Comparison of ENCODE assay signal across 1 cellular context in genomic region chr1:1357871-1358432, GRCh38.
TF ChIP-seq lines count a peak whose summit lies in the region.

No MANE protein-coding gene starts in this region.

TF ChIP-seq in HepG2, 621 proteins besides CTCF, POLR2A, EP300 and RAD21 (continued from another document and continues in another):
- TF ChIP-seq ZFP91 (CRISPR knock-in tag; IDR thresholded peaks at IDR 0.05; ENCODE audit: borderline replicate concordance) (no peak), SRY (CRISPR knock-in tag; IDR thresholded peaks at IDR 0.05) (0 out of 2 replicates have a peak, but pooled peaks have one; percentile 26), GATAD1 (CRISPR knock-in tag; IDR thresholded peaks at IDR 0.05) (no peak), KLF11 (CRISPR knock-in tag; IDR thresholded peaks at IDR 0.05) (no peak), ATF5 (CRISPR knock-in tag; IDR thresholded peaks at IDR 0.05; ENCODE audit: low read depth) (no peak), SCMH1 (CRISPR knock-in tag; IDR thresholded peaks at IDR 0.05; ENCODE audit: borderline replicate concordance) (no peak), ZNF766 (CRISPR knock-in tag; IDR thresholded peaks at IDR 0.05; ENCODE audit: borderline replicate concordance) (no peak), POLR2G (IDR thresholded peaks at IDR 0.05; ENCODE audit: low read depth, low read length) (0 out of 2 replicates have a peak, but pooled peaks have one; percentile 34), RAD51 (IDR thresholded peaks at IDR 0.05; ENCODE audit: borderline replicate concordance) (no peak), RBM39 (IDR thresholded peaks at IDR 0.05; ENCODE audit: low read depth, low read length, poor library complexity, severe bottlenecking) (peak; percentile 26), YY1 (IDR thresholded peaks at IDR 0.05; ENCODE audit: insufficient read depth, insufficient replicate concordance, low read depth, low read length) (no peak), ZBTB21 (CRISPR knock-in tag; IDR thresholded peaks at IDR 0.05) (0 out of 2 replicates have a peak, but pooled peaks have one; percentile 36), CREM (IDR thresholded peaks at IDR 0.05) (no peak), CREM (CRISPR knock-in tag; IDR thresholded peaks at IDR 0.05) (no peak), MAFK (conservative IDR thresholded peaks at IDR 0.05 in 1 of 2, IDR thresholded peaks at IDR 0.05 in 1 of 2; ENCODE audit: low read length in 2 of 2) (peak; percentile 39 to 59; a peak in 3 of 4 replicates), CC2D1A (CRISPR knock-in tag; IDR thresholded peaks at IDR 0.05) (no peak), TCF7 (IDR thresholded peaks at IDR 0.05; ENCODE audit: low read depth) (no peak), ZNF496 (CRISPR knock-in tag; IDR thresholded peaks at IDR 0.05; ENCODE audit: insufficient replicate concordance) (no peak), NCOA1 (CRISPR knock-in tag; IDR thresholded peaks at IDR 0.05) (no peak), ASH2L (IDR thresholded peaks at IDR 0.05; ENCODE audit: insufficient read length, low read depth, low read length) (no peak), ZNF564 (CRISPR knock-in tag; IDR thresholded peaks at IDR 0.05) (no peak), BRF2 (CRISPR knock-in tag; IDR thresholded peaks at IDR 0.05) (no peak), TSC22D2 (CRISPR knock-in tag; IDR thresholded peaks at IDR 0.05; ENCODE audit: borderline replicate concordance) (no peak), TFDP2 (CRISPR knock-in tag; IDR thresholded peaks at IDR 0.05) (no peak), ZNF431 (CRISPR knock-in tag; IDR thresholded peaks at IDR 0.05; ENCODE audit: borderline replicate concordance, low read depth) (no peak), MEIS1 (CRISPR knock-in tag; IDR thresholded peaks at IDR 0.05; ENCODE audit: borderline replicate concordance) (no peak), DPF2 (CRISPR knock-in tag; IDR thresholded peaks at IDR 0.05; ENCODE audit: borderline replicate concordance, low read depth) (no peak), U2AF2 (IDR thresholded peaks at IDR 0.05; ENCODE audit: low read depth, low read length) (no peak), BATF2 (CRISPR knock-in tag; IDR thresholded peaks at IDR 0.05) (no peak), ZNF543 (CRISPR knock-in tag; IDR thresholded peaks at IDR 0.05) (0 out of 2 replicates have a peak, but pooled peaks have one; percentile 37), GATAD2A (CRISPR knock-in tag; IDR thresholded peaks at IDR 0.05) (no peak), HDAC1 (CRISPR knock-in tag; IDR thresholded peaks at IDR 0.05) (no peak), DNMT1 (CRISPR knock-in tag; IDR thresholded peaks at IDR 0.05) (no peak), ZNF296 (CRISPR knock-in tag; conservative IDR thresholded peaks at IDR 0.05) (no peak), ZNF441 (CRISPR knock-in tag; IDR thresholded peaks at IDR 0.05; ENCODE audit: borderline replicate concordance) (no peak), ZKSCAN8 (CRISPR knock-in tag; IDR thresholded peaks at IDR 0.05; ENCODE audit: borderline replicate concordance) (no peak), HNRNPK (IDR thresholded peaks at IDR 0.05; ENCODE audit: low read depth, low read length, poor library complexity, severe bottlenecking) (no peak), ETV5 (CRISPR knock-in tag; IDR thresholded peaks at IDR 0.05; ENCODE audit: borderline replicate concordance) (no peak), SALL1 (CRISPR knock-in tag; IDR thresholded peaks at IDR 0.05) (no peak), SOX5 (CRISPR knock-in tag; IDR thresholded peaks at IDR 0.05; ENCODE audit: borderline replicate concordance) (no peak), PBX3 (CRISPR knock-in tag; IDR thresholded peaks at IDR 0.05; ENCODE audit: borderline replicate concordance) (no peak), ELF4 (CRISPR knock-in tag; IDR thresholded peaks at IDR 0.05; ENCODE audit: borderline replicate concordance) (no peak), FOSL1 (CRISPR knock-in tag; IDR thresholded peaks at IDR 0.05; ENCODE audit: borderline replicate concordance) (no peak), MTF1 (CRISPR knock-in tag; IDR thresholded peaks at IDR 0.05) (no peak), POLR2AphosphoS5 (IDR thresholded peaks at IDR 0.05; ENCODE audit: low read depth, low read length) (0 out of 2 replicates have a peak, but pooled peaks have one; percentile 19)
- TF ChIP-seq, protein P1, sequence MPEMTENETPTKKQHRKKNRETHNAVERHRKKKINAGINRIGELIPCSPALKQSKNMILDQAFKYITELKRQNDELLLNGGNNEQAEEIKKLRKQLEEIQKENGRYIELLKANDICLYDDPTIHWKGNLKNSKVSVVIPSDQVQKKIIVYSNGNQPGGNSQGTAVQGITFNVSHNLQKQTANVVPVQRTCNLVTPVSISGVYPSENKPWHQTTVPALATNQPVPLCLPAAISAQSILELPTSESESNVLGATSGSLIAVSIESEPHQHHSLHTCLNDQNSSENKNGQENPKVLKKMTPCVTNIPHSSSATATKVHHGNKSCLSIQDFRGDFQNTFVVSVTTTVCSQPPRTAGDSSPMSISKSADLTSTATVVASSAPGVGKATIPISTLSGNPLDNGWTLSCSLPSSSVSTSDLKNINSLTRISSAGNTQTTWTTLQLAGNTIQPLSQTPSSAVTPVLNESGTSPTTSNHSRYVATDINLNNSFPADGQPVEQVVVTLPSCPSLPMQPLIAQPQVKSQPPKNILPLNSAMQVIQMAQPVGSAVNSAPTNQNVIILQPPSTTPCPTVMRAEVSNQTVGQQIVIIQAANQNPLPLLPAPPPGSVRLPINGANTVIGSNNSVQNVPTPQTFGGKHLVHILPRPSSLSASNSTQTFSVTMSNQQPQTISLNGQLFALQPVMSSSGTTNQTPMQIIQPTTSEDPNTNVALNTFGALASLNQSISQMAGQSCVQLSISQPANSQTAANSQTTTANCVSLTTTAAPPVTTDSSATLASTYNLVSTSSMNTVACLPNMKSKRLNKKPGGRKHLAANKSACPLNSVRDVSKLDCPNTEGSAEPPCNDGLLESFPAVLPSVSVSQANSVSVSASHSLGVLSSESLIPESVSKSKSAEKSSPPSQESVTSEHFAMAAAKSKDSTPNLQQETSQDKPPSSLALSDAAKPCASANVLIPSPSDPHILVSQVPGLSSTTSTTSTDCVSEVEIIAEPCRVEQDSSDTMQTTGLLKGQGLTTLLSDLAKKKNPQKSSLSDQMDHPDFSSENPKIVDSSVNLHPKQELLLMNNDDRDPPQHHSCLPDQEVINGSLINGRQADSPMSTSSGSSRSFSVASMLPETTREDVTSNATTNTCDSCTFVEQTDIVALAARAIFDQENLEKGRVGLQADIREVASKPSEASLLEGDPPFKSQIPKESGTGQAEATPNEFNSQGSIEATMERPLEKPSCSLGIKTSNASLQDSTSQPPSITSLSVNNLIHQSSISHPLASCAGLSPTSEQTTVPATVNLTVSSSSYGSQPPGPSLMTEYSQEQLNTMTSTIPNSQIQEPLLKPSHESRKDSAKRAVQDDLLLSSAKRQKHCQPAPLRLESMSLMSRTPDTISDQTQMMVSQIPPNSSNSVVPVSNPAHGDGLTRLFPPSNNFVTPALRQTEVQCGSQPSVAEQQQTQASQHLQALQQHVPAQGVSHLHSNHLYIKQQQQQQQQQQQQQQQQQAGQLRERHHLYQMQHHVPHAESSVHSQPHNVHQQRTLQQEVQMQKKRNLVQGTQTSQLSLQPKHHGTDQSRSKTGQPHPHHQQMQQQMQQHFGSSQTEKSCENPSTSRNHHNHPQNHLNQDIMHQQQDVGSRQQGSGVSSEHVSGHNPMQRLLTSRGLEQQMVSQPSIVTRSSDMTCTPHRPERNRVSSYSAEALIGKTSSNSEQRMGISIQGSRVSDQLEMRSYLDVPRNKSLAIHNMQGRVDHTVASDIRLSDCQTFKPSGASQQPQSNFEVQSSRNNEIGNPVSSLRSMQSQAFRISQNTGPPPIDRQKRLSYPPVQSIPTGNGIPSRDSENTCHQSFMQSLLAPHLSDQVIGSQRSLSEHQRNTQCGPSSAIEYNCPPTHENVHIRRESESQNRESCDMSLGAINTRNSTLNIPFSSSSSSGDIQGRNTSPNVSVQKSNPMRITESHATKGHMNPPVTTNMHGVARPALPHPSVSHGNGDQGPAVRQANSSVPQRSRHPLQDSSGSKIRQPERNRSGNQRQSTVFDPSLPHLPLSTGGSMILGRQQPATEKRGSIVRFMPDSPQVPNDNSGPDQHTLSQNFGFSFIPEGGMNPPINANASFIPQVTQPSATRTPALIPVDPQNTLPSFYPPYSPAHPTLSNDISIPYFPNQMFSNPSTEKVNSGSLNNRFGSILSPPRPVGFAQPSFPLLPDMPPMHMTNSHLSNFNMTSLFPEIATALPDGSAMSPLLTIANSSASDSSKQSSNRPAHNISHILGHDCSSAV (CRISPR knock-in tag; IDR thresholded peaks at IDR 0.05; ENCODE audit: borderline replicate concordance) = no peak
- TF ChIP-seq, protein P2, sequence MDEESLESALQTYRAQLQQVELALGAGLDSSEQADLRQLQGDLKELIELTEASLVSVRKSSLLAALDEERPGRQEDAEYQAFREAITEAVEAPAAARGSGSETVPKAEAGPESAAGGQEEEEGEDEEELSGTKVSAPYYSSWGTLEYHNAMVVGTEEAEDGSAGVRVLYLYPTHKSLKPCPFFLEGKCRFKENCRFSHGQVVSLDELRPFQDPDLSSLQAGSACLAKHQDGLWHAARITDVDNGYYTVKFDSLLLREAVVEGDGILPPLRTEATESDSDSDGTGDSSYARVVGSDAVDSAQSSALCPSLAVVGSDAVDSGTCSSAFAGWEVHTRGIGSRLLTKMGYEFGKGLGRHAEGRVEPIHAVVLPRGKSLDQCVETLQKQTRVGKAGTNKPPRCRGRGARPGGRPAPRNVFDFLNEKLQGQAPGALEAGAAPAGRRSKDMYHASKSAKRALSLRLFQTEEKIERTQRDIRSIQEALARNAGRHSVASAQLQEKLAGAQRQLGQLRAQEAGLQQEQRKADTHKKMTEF (CRISPR knock-in tag; IDR thresholded peaks at IDR 0.05) = no peak
- TF ChIP-seq, protein P3, sequence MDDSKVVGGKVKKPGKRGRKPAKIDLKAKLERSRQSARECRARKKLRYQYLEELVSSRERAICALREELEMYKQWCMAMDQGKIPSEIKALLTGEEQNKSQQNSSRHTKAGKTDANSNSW (CRISPR knock-in tag; IDR thresholded peaks at IDR 0.05; ENCODE audit: borderline replicate concordance) = no peak
- TF ChIP-seq, protein P4, sequence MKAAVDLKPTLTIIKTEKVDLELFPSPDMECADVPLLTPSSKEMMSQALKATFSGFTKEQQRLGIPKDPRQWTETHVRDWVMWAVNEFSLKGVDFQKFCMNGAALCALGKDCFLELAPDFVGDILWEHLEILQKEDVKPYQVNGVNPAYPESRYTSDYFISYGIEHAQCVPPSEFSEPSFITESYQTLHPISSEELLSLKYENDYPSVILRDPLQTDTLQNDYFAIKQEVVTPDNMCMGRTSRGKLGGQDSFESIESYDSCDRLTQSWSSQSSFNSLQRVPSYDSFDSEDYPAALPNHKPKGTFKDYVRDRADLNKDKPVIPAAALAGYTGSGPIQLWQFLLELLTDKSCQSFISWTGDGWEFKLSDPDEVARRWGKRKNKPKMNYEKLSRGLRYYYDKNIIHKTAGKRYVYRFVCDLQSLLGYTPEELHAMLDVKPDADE (CRISPR knock-in tag; IDR thresholded peaks at IDR 0.05) = no peak
- TF ChIP-seq, protein P5, sequence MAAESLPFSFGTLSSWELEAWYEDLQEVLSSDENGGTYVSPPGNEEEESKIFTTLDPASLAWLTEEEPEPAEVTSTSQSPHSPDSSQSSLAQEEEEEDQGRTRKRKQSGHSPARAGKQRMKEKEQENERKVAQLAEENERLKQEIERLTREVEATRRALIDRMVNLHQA (CRISPR knock-in tag; IDR thresholded peaks at IDR 0.05) = no peak
